In the genomic region with DNA sequence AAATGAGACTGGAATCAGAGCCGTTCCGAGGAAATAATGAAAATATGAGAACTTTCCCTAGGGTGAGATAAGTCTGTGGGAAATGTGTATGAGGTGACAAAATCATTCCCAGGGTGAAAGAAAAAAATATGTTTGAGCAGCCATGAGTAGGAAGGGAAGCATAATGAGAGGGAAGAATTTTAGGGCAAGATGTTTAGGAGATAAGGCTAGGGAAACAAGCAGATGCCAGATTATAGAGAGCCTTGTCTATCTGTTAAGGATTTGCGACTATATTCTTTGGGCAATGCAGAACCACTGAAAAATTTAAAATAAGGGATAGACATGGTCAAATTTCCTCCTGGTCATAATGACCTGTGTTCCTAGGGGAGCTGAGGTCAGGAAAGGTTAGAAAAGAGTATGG, we compare ENCODE assay signal across 20 cellular contexts. TPM values are rescaled to one million over a fixed set of nuclear protein-coding genes. Genes with fewer than 3 reads are reported as not detected.
DNase-seq lines count a peak whose midpoint lies in the region; ATAC-seq and TF ChIP-seq lines count a peak whose summit lies in the region.
"Had no signal": no experiment of that assay in that cellular context is flagged by ENCODE, and none has a peak within 500 bp of the region (broad histone marks: within the 10 kb centered on the region; RNA-seq: fewer than 3 reads in every experiment).

No MANE protein-coding gene starts in this region.

- no peak overlapping the region for H3K56ac ChIP-seq in mesendoderm (ENCODE audit: low read length)

- intact Hi-C loops in mammary epithelial cell (cut with micrococcal nuclease) (loop anchor here (5.0 kb wide), 1 partner anchor 162 kb away; no protein-coding TSS in a partner anchor), MCF 10A (cut with micrococcal nuclease) (no loop called here)

- TSS peak; percentile 33 for BruUV-seq in mammary epithelial cell (replicated peaks; lab: Mats Ljungman, UMichigan)
- BruUV-seq in MCF 10A (replicated peaks; lab: Mats Ljungman, UMichigan) = no TSS peak

- H3K4me3 ChIP-seq in mammary epithelial cell (replicated peaks in 1 of 3; ENCODE audit: insufficient read depth in 1 of 3, low read depth in 2 of 3, low read length in 3 of 3) (no peak overlapping the region), HEK293 (ENCODE audit: low read depth, low read length) (no peak overlapping the region), mesendoderm (ENCODE audit: low read length) (no peak overlapping the region)
- H3K4me3 ChIP-seq: GM23248, HAP-1 had no signal

- H3K4me3 Mint-ChIP-seq in MCF 10A (ENCODE audit: unreplicated experiment) (no peak overlapping the region), immature natural killer cell (no peak overlapping the region)
- no peak overlapping the region for H3K4me3 Mint-ChIP-seq in stimulated activated naive B cell treated with anti-CD40 and anti-IgM and Interleukin-4, amounts not matched to agents 10 μg/mL and 1 μg/mL and 100 μg/mL, for 72 hours

- CTCF ChIA-PET in mammary epithelial cell (lab: Charles Lee; ENCODE audit: low non-redundant PET) (no interaction called here), MCF 10A (lab: Yijun Ruan, JAX) (interaction anchor here (0.5 to 2.3 kb wide), 3 partner anchors 39 to 87 kb away, joined by 3 to 7 read pairs (median 3); partner anchors contain the start of gene STIM1), HEK293 (lab: Yijun Ruan, JAX) (interaction anchor here (0.6 to 0.9 kb wide), 2 partner anchors 61 to 151 kb away, joined by 3 to 4 read pairs; no protein-coding TSS in a partner anchor)

- no peak overlapping the region for H3K9ac ChIP-seq in mammary epithelial cell (ENCODE audit: insufficient read depth, low read length)
- no peak overlapping the region for H3K9ac ChIP-seq in mesendoderm (ENCODE audit: low read length)
- H3K9ac ChIP-seq: GM23248 had no signal

- no peak overlapping the region for H3K4ac ChIP-seq in mesendoderm (ENCODE audit: low read depth, low read length)

- H4K5ac ChIP-seq in mesendoderm (ENCODE audit: low read length) = no peak overlapping the region

- H3K4me1 ChIP-seq in mammary epithelial cell (ENCODE audit: insufficient read depth, low read length) (peaks cover 35% of the 10 kb centered on the region), HEK293 (ENCODE audit: control insufficient read depth, insufficient read depth, low read length) (no peaks in the 10 kb centered on the region), mesendoderm (ENCODE audit: control insufficient read depth, low read depth, low read length) (no peaks in the 10 kb centered on the region)
- H3K4me1 ChIP-seq: HAP-1 had no signal

- POLR2A ChIA-PET in MCF 10A (lab: Yijun Ruan, JAX) = no interaction called here
- POLR2A ChIA-PET in HEK293 (lab: Yijun Ruan, JAX) = no interaction called here

- in situ Hi-C loops in mammary epithelial cell (cut with MboI; ENCODE audit: low sequenced_read_pairs in 2 of 2) = no loop called here

- H3K36me3 Mint-ChIP-seq in MCF 10A (ENCODE audit: insufficient read depth, unreplicated experiment) = peaks cover 5% of the 10 kb centered on the region
- no peaks in the 10 kb centered on the region for H3K36me3 Mint-ChIP-seq in immature natural killer cell
- peaks cover 4 to 9% of the 10 kb centered on the region in 2 donors for H3K36me3 Mint-ChIP-seq in stimulated activated naive B cell treated with anti-CD40 and anti-IgM and Interleukin-4, amounts not matched to agents 10 μg/mL and 1 μg/mL and 100 μg/mL, for 72 hours

- H3K9me3 ChIP-seq in mammary epithelial cell (replicated peaks; ENCODE audit: insufficient read depth, low read length) (no peaks in the 10 kb centered on the region), HEK293 (ENCODE audit: control insufficient read depth, insufficient read depth, low read depth, low read length) (no peaks in the 10 kb centered on the region)
- H3K9me3 ChIP-seq: HAP-1 had no signal

- H3K4me1 Mint-ChIP-seq in MCF 10A (ENCODE audit: insufficient read depth, unreplicated experiment) (peaks cover 20% of the 10 kb centered on the region), immature natural killer cell (peaks cover 67 to 85% of the 10 kb centered on the region in 2 donors)
- peaks cover 40 to 63% of the 10 kb centered on the region in 2 donors for H3K4me1 Mint-ChIP-seq in stimulated activated naive B cell treated with anti-CD40 and anti-IgM and Interleukin-4, amounts not matched to agents 10 μg/mL and 1 μg/mL and 100 μg/mL, for 72 hours

- H3K27me3 Mint-ChIP-seq in MCF 10A (ENCODE audit: insufficient read depth, unreplicated experiment) = no peaks in the 10 kb centered on the region
- H3K27me3 Mint-ChIP-seq in immature natural killer cell (ENCODE audit: low read depth in 3 of 3) = peaks cover 0 to 2% (median 0%) of the 10 kb centered on the region in 3 donors
- H3K27me3 Mint-ChIP-seq in stimulated activated naive B cell treated with anti-CD40 and anti-IgM and Interleukin-4, amounts not matched to agents 10 μg/mL and 1 μg/mL and 100 μg/mL, for 72 hours = no peaks in the 10 kb centered on the region

- no peak overlapping the region for H3K18ac ChIP-seq in mesendoderm (ENCODE audit: low read length)

- H2AK5ac ChIP-seq in mesendoderm (ENCODE audit: low read length) = no peak overlapping the region

- no peak overlapping the region for H3K27ac ChIP-seq in mammary epithelial cell (ENCODE audit: insufficient read depth, low read depth, low read length)
- no peak overlapping the region for H3K27ac ChIP-seq in HEK293 (ENCODE audit: extremely low read depth, low read depth, low read length)
- H3K27ac ChIP-seq in mesendoderm (ENCODE audit: low read depth, low read length) = no peak overlapping the region
- H3K27ac ChIP-seq: C4-2B, GM23248, HL-60 had no signal

- ATAC-seq in stimulated activated naive B cell treated with anti-CD40 and anti-IgM and Interleukin-4, amounts not matched to agents 10 μg/mL and 1 μg/mL and 100 μg/mL, for 72 hours (replicated peaks) = no peak
- ATAC-seq in HG02981 (IDR thresholded peaks at IDR 0.05; ENCODE audit: unreplicated experiment) = no peak
- ATAC-seq: PC-3 had no signal

- H3K23ac ChIP-seq in mesendoderm (ENCODE audit: low read length) = no peak overlapping the region

- H2BK15ac ChIP-seq in mesendoderm (replicated peaks; ENCODE audit: low read depth) = no peak overlapping the region

- no peaks in the 10 kb centered on the region for H3K9me3 Mint-ChIP-seq in MCF 10A (ENCODE audit: unreplicated experiment)
- no peaks in the 10 kb centered on the region for H3K9me3 Mint-ChIP-seq in immature natural killer cell
- no peaks in the 10 kb centered on the region for H3K9me3 Mint-ChIP-seq in stimulated activated naive B cell treated with anti-CD40 and anti-IgM and Interleukin-4, amounts not matched to agents 10 μg/mL and 1 μg/mL and 100 μg/mL, for 72 hours

- H4K8ac ChIP-seq in mesendoderm (ENCODE audit: low read depth, low read length) = no peak overlapping the region

- H3K4me2 ChIP-seq in mammary epithelial cell (ENCODE audit: insufficient read depth, low read depth, low read length) (no peak overlapping the region), mesendoderm (ENCODE audit: low read length) (no peak overlapping the region)

- DNase-seq in mammary epithelial cell = no peak
- no peak for DNase-seq in MCF 10A (ENCODE audit: unreplicated experiment)
- no peak for DNase-seq in immature natural killer cell
- DNase-seq in stimulated activated naive B cell treated with anti-CD40 and anti-IgM and Interleukin-4, amounts not matched to agents 10 μg/mL and 1 μg/mL and 100 μg/mL, for 72 hours = no peak
- DNase-seq in mesendoderm = no peak
- no peak for DNase-seq in GM10266 (ENCODE audit: extremely low spot score)
- DNase-seq: DMS153, GDM1, GM23248, NCI-H1417 treated with DMSO at 0.1 percent for 48 hours, NCI-H187 treated with DMSO at 0.1 percent for 48 hours, NCI-H2227 treated with DMSO at 0.1 percent for 48 hours, NCI-H524, PC-3, RPMI8226 had no signal

- H3K36me3 ChIP-seq in mammary epithelial cell (ENCODE audit: insufficient read depth, low read length) (no peaks in the 10 kb centered on the region), HEK293 (ENCODE audit: control insufficient read depth in 2 of 2, insufficient read depth in 1 of 2, low read length in 2 of 2) (no peaks in the 10 kb centered on the region), mesendoderm (ENCODE audit: control insufficient read depth, insufficient read depth, low read length) (no peaks in the 10 kb centered on the region)
- H3K36me3 ChIP-seq: HAP-1 had no signal

- H3K79me2 ChIP-seq in mammary epithelial cell (ENCODE audit: insufficient read depth, low read length) (peaks cover 73% of the 10 kb centered on the region), mesendoderm (ENCODE audit: control insufficient read depth, insufficient read depth, low read length) (no peaks in the 10 kb centered on the region)

- dilution Hi-C loops in mammary epithelial cell (cut with HindIII; ENCODE audit: low sequenced_read_pairs) = loop anchor here (5.0 kb wide), 2 partner anchors 42 to 68 kb away; partner anchors contain the start of gene RHOG

- no peak overlapping the region for H3K27ac Mint-ChIP-seq in MCF 10A (ENCODE audit: low read depth, unreplicated experiment)
- peak overlapping the region; percentile 8 to 81 (median 44) for H3K27ac Mint-ChIP-seq in immature natural killer cell
- H3K27ac Mint-ChIP-seq in stimulated activated naive B cell treated with anti-CD40 and anti-IgM and Interleukin-4, amounts not matched to agents 10 μg/mL and 1 μg/mL and 100 μg/mL, for 72 hours = peak overlapping the region; percentile 37

- no peak overlapping the region for H2BK120ac ChIP-seq in mesendoderm (ENCODE audit: low read depth, low read length)

- no peaks in the 10 kb centered on the region for H4K20me1 ChIP-seq in mammary epithelial cell (ENCODE audit: insufficient read depth, low read length)

- WGBS in mammary epithelial cell (ENCODE audit: low coverage, missing lambda C conversion rate) = 59% methylated on average over 3 of the region's 3 CpGs
- no CpG with 5 or more reads among the region's 3 CpGs for WGBS in mesendoderm (ENCODE audit: extremely low coverage, insufficient coverage, low lambda C conversion rate)

- H2AFZ ChIP-seq in mammary epithelial cell (ENCODE audit: low read depth, low read length) = no peak overlapping the region
- H2AFZ ChIP-seq: GM23248 had no signal

- no peaks in the 10 kb centered on the region for H3K79me1 ChIP-seq in mesendoderm (ENCODE audit: low read length)

- TF ChIP-seq CTCF in mammary epithelial cell (conservative IDR thresholded peaks at IDR 0.05 in 1 of 2, IDR thresholded peaks at IDR 0.05 in 1 of 2; ENCODE audit: extremely low read depth in 1 of 2, insufficient read depth in 1 of 2, low read depth in 1 of 2, low read length in 2 of 2) (no peak), MCF 10A (IDR thresholded peaks at IDR 0.05; ENCODE audit: unreplicated experiment) (no peak), HEK293 (tag by site-specific recombination; IDR thresholded peaks at IDR 0.05) (no peak), GM10266 (IDR thresholded peaks at IDR 0.05; ENCODE audit: control insufficient read depth, insufficient read depth, low read depth, missing control alignments) (no peak)

- no peak overlapping the region for H2BK5ac ChIP-seq in mesendoderm (ENCODE audit: low read length)

- H3K27me3 ChIP-seq in mammary epithelial cell (ENCODE audit: insufficient read depth, low read length) (no peaks in the 10 kb centered on the region), mesendoderm (ENCODE audit: insufficient read depth, low read length, poor library complexity) (no peaks in the 10 kb centered on the region)

RNA-seq across cellular contexts. Expression of gene STIM1, which starts 54.4 kb away (rescaled TPM):
- total RNA-seq in mammary epithelial cell (10 to 100 TPM; 57.0 to 74.0 TPM), MCF 10A (2022) (41.2 and 56.2 TPM in 2 replicates)
- polyA plus RNA-seq in mammary epithelial cell (45.2 TPM), immature natural killer cell (10 to 100 TPM; 28.7 to 53.1 (median 45.5) TPM)
- 74.4 TPM for polyA minus RNA-seq in mammary epithelial cell
- polyA plus RNA-seq in mesendoderm (2013, experiment 1 of 2) = 9.2 TPM
- 8.3 TPM for polyA plus RNA-seq in mesendoderm (2013, experiment 2 of 2)
